ENCODE assay signal across 8 cellular contexts in the genomic region with DNA sequence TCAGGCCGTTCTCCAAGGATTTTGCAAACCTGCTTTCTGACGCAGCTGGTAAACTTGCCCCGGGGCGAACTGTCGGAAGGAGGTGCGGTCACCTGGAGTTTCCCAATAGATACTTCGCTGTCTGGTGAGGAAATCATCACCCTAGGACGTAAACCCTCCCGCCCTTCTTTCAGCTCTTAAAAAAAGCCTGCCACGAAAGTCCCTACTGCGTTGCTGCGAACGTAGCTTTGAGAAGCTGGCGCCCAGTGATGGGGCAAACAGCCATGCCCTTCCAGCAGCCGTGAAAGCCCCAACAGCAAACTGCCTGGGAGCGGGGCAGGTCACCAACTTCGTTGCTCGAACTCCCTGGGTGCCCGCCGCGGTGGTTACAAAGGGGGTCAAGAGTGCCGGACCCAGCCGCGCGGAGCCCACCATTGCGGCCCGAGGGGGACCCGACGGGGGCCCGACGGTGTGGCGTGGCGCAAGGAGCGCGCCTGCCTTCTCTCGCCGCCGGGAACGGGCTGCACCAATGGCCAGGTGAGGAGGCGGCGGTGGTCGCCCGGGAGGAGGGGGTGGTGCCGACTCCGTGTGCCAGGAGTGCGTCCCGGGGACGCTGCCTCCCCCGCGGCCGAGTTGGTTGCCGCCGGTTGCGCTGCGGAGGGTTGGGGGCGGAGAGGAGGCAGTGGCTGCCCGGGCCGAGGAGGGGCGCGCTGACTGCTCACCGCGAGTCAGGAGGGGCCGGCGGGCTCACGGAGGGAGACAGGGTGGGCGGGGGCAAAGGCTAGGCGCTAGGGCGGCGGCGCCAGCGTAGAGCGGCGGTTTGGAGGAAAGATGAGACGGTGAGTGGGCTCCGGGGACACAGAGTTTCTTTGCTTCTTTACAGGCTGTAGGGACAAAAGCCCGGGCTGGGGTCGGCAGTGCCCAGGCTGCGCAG. TPM values are rescaled to one million over a fixed set of nuclear protein-coding genes. Genes with fewer than 3 reads are reported as not detected.
DNase-seq lines count a peak whose midpoint lies in the region; ATAC-seq, FAIRE-seq and TF ChIP-seq lines count a peak whose summit lies in the region.

A gene (plus strand): TSS at position 205 of the 913 bp plus-strand sequence. CDS start 24,813 bp downstream, outside the sequence.

- H3K4me3 ChIP-seq in A673 (ENCODE audit: low read depth, low read length, poor library complexity, severe bottlenecking) (peak within 1 kb of the TSS; percentile 76), mammary epithelial cell (replicated peaks in 1 of 3; ENCODE audit: insufficient read depth in 1 of 3, low read depth in 2 of 3, low read length in 3 of 3) (peak within 1 kb of the TSS; percentile 86 to 91 (median 86)), keratinocyte (ENCODE audit: control insufficient read depth in 2 of 3, extremely low read depth in 1 of 3, insufficient read depth in 2 of 3, low read depth in 1 of 3, low read length in 3 of 3) (peak within 1 kb of the TSS; percentile 93 to 99 (median 93))

- H3K79me2 ChIP-seq in mammary epithelial cell (ENCODE audit: insufficient read depth, low read length), result peaks cover 58% of the 10 kb centered on the region
- H3K79me2 ChIP-seq in keratinocyte (ENCODE audit: control insufficient read depth, insufficient read depth, low read length), result peaks cover 58% of the 10 kb centered on the region

- H2AFZ ChIP-seq in mammary epithelial cell (ENCODE audit: low read depth, low read length), result peak within 1 kb of the TSS; percentile 75
- H2AFZ ChIP-seq in keratinocyte (ENCODE audit: control insufficient read depth, low read length), result peak within 1 kb of the TSS; percentile 60

- in situ Hi-C loops in mammary epithelial cell (cut with MboI; ENCODE audit: low sequenced_read_pairs in 2 of 2), result loop anchor here in 1 of 2 donors (25.0 kb wide), 1 partner anchor 272 kb away; a partner anchor contains a TSS

- H3K27me3 ChIP-seq in A673 (replicated peaks; ENCODE audit: insufficient read depth, low read depth, low read length, poor library complexity) (no peaks in the 10 kb centered on the region), mammary epithelial cell (ENCODE audit: insufficient read depth, low read length) (no peaks in the 10 kb centered on the region), keratinocyte (ENCODE audit: control insufficient read depth, extremely low read depth, insufficient read depth, low read length) (no peaks in the 10 kb centered on the region)

- no peaks in the 10 kb centered on the region for H3K9me3 Mint-ChIP-seq in WTC11

- H3K9ac ChIP-seq in mammary epithelial cell (ENCODE audit: insufficient read depth, low read length) (peak within 1 kb of the TSS; percentile 98), keratinocyte (ENCODE audit: control insufficient read depth, extremely low read depth, insufficient read depth, low read length) (peak within 1 kb of the TSS; percentile 99)

- WGBS in mammary epithelial cell (ENCODE audit: low coverage, missing lambda C conversion rate), result 0% methylated on average over 14 of the region's 78 CpGs

- peaks cover 23% of the 10 kb centered on the region for H3K27me3 Mint-ChIP-seq in WTC11 (ENCODE audit: low read depth)

- dilution Hi-C loops in mammary epithelial cell (cut with HindIII; ENCODE audit: low sequenced_read_pairs), result no loop called here
- dilution Hi-C loops in keratinocyte (cut with MboI; ENCODE audit: extremely low pct_ligation_motif_present, low sequenced_read_pairs), result no loop called here

- H3K9me3 ChIP-seq in A673 (ENCODE audit: low read depth, low read length, poor library complexity, severe bottlenecking) (no peaks in the 10 kb centered on the region), mammary epithelial cell (replicated peaks; ENCODE audit: insufficient read depth, low read length) (no peaks in the 10 kb centered on the region), keratinocyte (ENCODE audit: control insufficient read depth, low read depth, low read length) (no peaks in the 10 kb centered on the region)

- BruUV-seq in A673 (replicated peaks; lab: Mats Ljungman, UMichigan), result no TSS peak
- BruUV-seq in mammary epithelial cell (replicated peaks; lab: Mats Ljungman, UMichigan), result no TSS peak

- DNase-seq in A673 (ENCODE audit: low spot score) (peak; percentile 79), NCI-H1092 (lab: John Stamatoyannopoulos, UW) (peak; percentile 26), WTC11 (ENCODE audit: low spot score) (peak; percentile 93), mammary epithelial cell (peak; percentile 97), keratinocyte (ENCODE audit: low read depth, low spot score) (peak; percentile 77), DMS153 treated with DMSO at 0.1 percent for 48 hours (lab: John Stamatoyannopoulos, UW; ENCODE audit: unreplicated experiment) (no peak)
- peak in 3 of 4 experiments; percentile 21 to 26 (median 25) for DNase-seq in stimulated activated CD4-positive, alpha-beta T cell treated with anti-CD3 and anti-CD28 coated beads, Interleukin-1b, Interleukin-23, amount 100 ng/mL, for 24 hours (ENCODE audit: low read depth in 4 of 4, low spot score in 1 of 4)

- intact Hi-C loops in A673 (cut with micrococcal nuclease; ENCODE audit: unreplicated experiment), result no loop called here
- intact Hi-C loops in mammary epithelial cell (cut with micrococcal nuclease), result loop anchor here (1.0 kb wide), 2 partner anchors 12 to 91 kb away; no protein-coding TSS in a partner anchor

- POLR2A ChIA-PET in A673 (lab: Charles Lee; ENCODE audit: low non-redundant PET) (interaction anchor here (0.5 kb wide), 1 partner anchor 58 kb away, joined by 3 read pairs; no protein-coding TSS in a partner anchor), WTC11 (lab: Charles Lee) (interaction anchor here (0.9 to 1.1 kb wide), 2 partner anchors 11 to 60 kb away, joined by 3 read pairs; no protein-coding TSS in a partner anchor)

- peaks cover 56% of the 10 kb centered on the region for H3K4me1 Mint-ChIP-seq in WTC11

- no peaks in the 10 kb centered on the region for H4K20me1 ChIP-seq in mammary epithelial cell (ENCODE audit: insufficient read depth, low read length)
- H4K20me1 ChIP-seq in keratinocyte (ENCODE audit: control insufficient read depth, extremely low read depth, insufficient read depth, low read length), result peaks cover 14% of the 10 kb centered on the region

- H3K36me3 ChIP-seq in A673 (ENCODE audit: insufficient read depth, low read length, poor library complexity, severe bottlenecking) (no peaks in the 10 kb centered on the region), mammary epithelial cell (ENCODE audit: insufficient read depth, low read length) (no peaks in the 10 kb centered on the region), keratinocyte (ENCODE audit: control insufficient read depth in 2 of 2, extremely low read depth in 1 of 2, insufficient read depth in 2 of 2, low read length in 2 of 2) (peaks cover 2 to 6% of the 10 kb centered on the region in 2 experiments)

- peak within 1 kb of the TSS; percentile 95 for H3K27ac Mint-ChIP-seq in WTC11

- H3K4me2 ChIP-seq in mammary epithelial cell (ENCODE audit: insufficient read depth, low read depth, low read length), result peak within 1 kb of the TSS; percentile 78
- H3K4me2 ChIP-seq in keratinocyte (ENCODE audit: control insufficient read depth, extremely low read depth, insufficient read depth, low read depth, low read length), result peak within 1 kb of the TSS; percentile 96

- no peaks in the 10 kb centered on the region for H3K36me3 Mint-ChIP-seq in WTC11

- peaks cover 3% of the 10 kb centered on the region for H3K9me1 ChIP-seq in keratinocyte (ENCODE audit: control insufficient read depth, extremely low read depth, insufficient read depth, low read length)

- H3K4me1 ChIP-seq in A673 (ENCODE audit: insufficient read depth, low read length, poor library complexity, severe bottlenecking), result peaks cover 34% of the 10 kb centered on the region
- peaks cover 30% of the 10 kb centered on the region for H3K4me1 ChIP-seq in mammary epithelial cell (ENCODE audit: insufficient read depth, low read length)
- peaks cover 36% of the 10 kb centered on the region for H3K4me1 ChIP-seq in keratinocyte (ENCODE audit: control insufficient read depth, extremely low read depth, insufficient read depth, low read length)

- FAIRE-seq in keratinocyte (lab: Jason Lieb, UNC), result peak; percentile 80

- ATAC-seq in GM19324 (IDR thresholded peaks at IDR 0.05; ENCODE audit: low FRiP score, unreplicated experiment) (peak; percentile 23), WTC11 (peak; percentile 84)

- CTCF ChIA-PET in A673 (lab: Charles Lee), result interaction anchor here (0.6 to 1.8 kb wide), 7 partner anchors 11 to 184 kb away, joined by 3 to 35 read pairs (median 4); no protein-coding TSS in a partner anchor
- CTCF ChIA-PET in WTC11 (lab: Charles Lee), result interaction anchor here (0.6 to 3.3 kb wide), 26 partner anchors 11 to 190 kb away, joined by 3 to 33 read pairs (median 4); a partner anchor contains a TSS
- CTCF ChIA-PET in mammary epithelial cell (lab: Charles Lee; ENCODE audit: low non-redundant PET), result interaction anchor here (0.7 to 1.6 kb wide), 5 partner anchors 56 to 249 kb away, joined by 3 to 35 read pairs (median 4); no protein-coding TSS in a partner anchor

- H3K27ac ChIP-seq in A673 (ENCODE audit: low read depth, low read length, poor library complexity, severe bottlenecking) (peak within 1 kb of the TSS; percentile 63), mammary epithelial cell (ENCODE audit: insufficient read depth, low read depth, low read length) (peak within 1 kb of the TSS; percentile 97), keratinocyte (ENCODE audit: control insufficient read depth, insufficient read depth, low read length) (peak within 1 kb of the TSS; percentile 98)

- H3K4me3 Mint-ChIP-seq in WTC11, result peak within 1 kb of the TSS; percentile 96

- TF ChIP-seq CTCF in A673 (conservative IDR thresholded peaks at IDR 0.05; ENCODE audit: low read depth, low read length), result no peak
- no peak for TF ChIP-seq CTCF in WTC11 (IDR thresholded peaks at IDR 0.05)
- no peak for TF ChIP-seq CTCF in mammary epithelial cell (conservative IDR thresholded peaks at IDR 0.05 in 1 of 2, IDR thresholded peaks at IDR 0.05 in 1 of 2; ENCODE audit: extremely low read depth in 1 of 2, insufficient read depth in 1 of 2, low read depth in 1 of 2, low read length in 2 of 2)
- peak in 1 of 3 experiments; percentile 31 for TF ChIP-seq CTCF in keratinocyte (optimal IDR thresholded peaks at IDR 0.05 in 1 of 3, IDR thresholded peaks at IDR 0.05 in 1 of 3, conservative IDR thresholded peaks at IDR 0.05 in 1 of 3; ENCODE audit: extremely low read depth in 1 of 3, insufficient read depth in 2 of 3, low read length in 3 of 3)

RNA-seq across cellular contexts. Expression of the gene that starts here (rescaled TPM):
- total RNA-seq in A673 (2021) (11.7 and 13.1 TPM in 2 replicates), WTC11 (2021) (23.5 to 40.3 TPM (median 24.9 TPM) in 3 replicates), mammary epithelial cell (100 to 1,000 TPM in 1 of 2 donors, 10 to 100 TPM in 1; 95.5 to 153 TPM)
- polyA plus RNA-seq in mammary epithelial cell (21.1 TPM), keratinocyte (74.2 to 150 TPM (median 108 TPM) in 3 replicates)
- polyA minus RNA-seq in mammary epithelial cell (55.5 TPM), keratinocyte (123 to 447 TPM (median 330 TPM) in 3 replicates)
- 155 TPM for polyA plus RNA-seq in keratinocyte (2011; ENCODE audit: low read depth)
- 50.9 and 92.7 TPM in 2 replicates for polyA plus RNA-seq in keratinocyte (2011; cell fraction: cytosol; rRNA removed)
- 274 and 308 TPM in 2 replicates for polyA plus RNA-seq in keratinocyte (2011; cell fraction: nucleus; rRNA removed)
- polyA plus RNA-seq in keratinocyte (2012; ENCODE audit: low replicate concordance), result 82.5 and 87.2 TPM in 2 replicates
- polyA minus RNA-seq in keratinocyte (2011; cell fraction: cytosol; rRNA and poly(A)+ RNA removed), result 83.3 TPM
- 519 and 1,062 TPM in 2 replicates for polyA minus RNA-seq in keratinocyte (2011; cell fraction: nucleus; rRNA and poly(A)+ RNA removed)
